In the genomic region with DNA sequence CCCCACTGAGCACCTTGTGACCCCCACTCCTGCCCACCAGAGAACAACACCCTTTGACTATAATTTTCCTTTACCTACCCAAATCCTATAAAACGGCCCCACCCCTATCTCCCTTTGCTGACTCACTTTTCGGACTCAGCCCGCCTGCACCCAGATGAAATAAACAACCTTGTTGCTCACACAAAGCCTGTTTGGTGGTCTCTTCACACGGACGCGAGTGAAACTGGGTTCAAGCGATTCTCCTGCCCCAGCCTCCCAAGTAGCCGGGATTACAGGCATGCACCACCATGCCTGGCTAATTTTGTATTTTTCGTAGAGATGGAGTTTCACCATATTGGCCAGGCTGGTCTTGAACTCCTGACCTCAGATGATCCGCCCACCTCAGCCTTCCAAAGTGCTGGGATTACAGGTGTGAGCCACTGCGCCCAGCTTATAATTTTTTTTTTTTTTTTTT, we compare ENCODE assay signal across 8 cellular contexts. TPM values are rescaled to one million over a fixed set of nuclear protein-coding genes. Genes with fewer than 3 reads are reported as not detected.
DNase-seq lines count a peak whose midpoint lies in the region; ATAC-seq, FAIRE-seq and TF ChIP-seq lines count a peak whose summit lies in the region.
"Not testable (repeated sequence)": the region's sequence is repeated elsewhere in the genome, so short reads cannot be mapped to it uniquely, and the experiment has no call there.
"Had no signal": no experiment of that assay in that cellular context is flagged by ENCODE, and none has a peak within 500 bp of the region (broad histone marks: within the 10 kb centered on the region; RNA-seq: fewer than 3 reads in every experiment).

No MANE protein-coding gene starts in this region.

- not testable (repeated sequence) for H3K9me3 Mint-ChIP-seq in GM23338; activated CD4-positive, alpha-beta T cell treated with anti-CD3 and anti-CD28 coated beads, Interleukin-2, amount 10 ng/mL, durations not matched to agents 24 days and 14 days

- H3K9ac ChIP-seq in HCT116 (ENCODE audit: low read length); K562 (ENCODE audit: insufficient read depth in 1 of 2, low read depth in 2 of 2, low read length in 2 of 2); mesendoderm (ENCODE audit: low read length); trophoblast cell (ENCODE audit: low read length): not testable (repeated sequence)

- not testable (repeated sequence) for TF ChIP-seq POLR2A in HCT116 (IDR thresholded peaks at IDR 0.05; ENCODE audit: borderline replicate concordance, extremely low read depth, insufficient read depth, insufficient read length); K562 (conservative IDR thresholded peaks at IDR 0.05)

- TF ChIP-seq EP300 in K562 (IDR thresholded peaks at IDR 0.05; ENCODE audit: low read length) = not testable (repeated sequence)

- H3K56ac ChIP-seq in mesendoderm (ENCODE audit: low read length) = not testable (repeated sequence)

- H2AK5ac ChIP-seq in mesendoderm (ENCODE audit: low read length); trophoblast cell (ENCODE audit: low read length): not testable (repeated sequence)

- H3K4me1 ChIP-seq in GM23338 (ENCODE audit: insufficient read depth) (peaks cover 14% of the 10 kb centered on the region), HCT116 (ENCODE audit: control insufficient read depth in 1 of 2, insufficient read depth in 2 of 2, low read length in 2 of 2) (peaks cover 13 to 36% of the 10 kb centered on the region in 2 experiments), K562 (replicated peaks in 1 of 2; ENCODE audit: control insufficient read depth in 2 of 2, insufficient read depth in 2 of 2, low read length in 2 of 2) (peaks cover 34 to 50% of the 10 kb centered on the region in 2 experiments), trophoblast cell (ENCODE audit: control insufficient read depth in 1 of 2, insufficient read depth in 2 of 2, low read length in 2 of 2) (peaks cover 21% of the 10 kb centered on the region in 2 experiments)
- H3K4me1 ChIP-seq in mesendoderm (ENCODE audit: control insufficient read depth, low read depth, low read length) = not testable (repeated sequence)

- H4K20me1 ChIP-seq in GM23338 (replicated peaks; ENCODE audit: insufficient read depth); HCT116 (ENCODE audit: insufficient read depth); K562 (replicated peaks; ENCODE audit: control insufficient read depth, insufficient read depth, low read length): not testable (repeated sequence)

- not testable (repeated sequence) for DNase-seq in GM23338 (ENCODE audit: low spot score); HCT116 (ENCODE audit: low read depth, low spot score); activated CD4-positive, alpha-beta T cell treated with anti-CD3 and anti-CD28 coated beads, Interleukin-2, amount 10 ng/mL, durations not matched to agents 24 days and 14 days; K562 (ENCODE audit: extremely low read depth in 1 of 4, low spot score in 3 of 4); mesendoderm; trophoblast cell

- not testable (repeated sequence) for H3F3A ChIP-seq in GM23338 (replicated peaks; ENCODE audit: low read depth)

- RAD21 ChIA-PET in HCT116 (lab: Charles Lee; ENCODE audit: low non-redundant PET in 1 of 2, low total read pairs in 2 of 2, uncharacterized antibody in 2 of 2, unreplicated experiment in 2 of 2) = not testable (repeated sequence)

- H3K36me3 ChIP-seq in GM23338 (ENCODE audit: insufficient read depth); HCT116 (ENCODE audit: control insufficient read depth in 1 of 2, insufficient read depth in 2 of 2, low read length in 2 of 2); K562 (ENCODE audit: control insufficient read depth, insufficient read depth, low read length); mesendoderm (ENCODE audit: control insufficient read depth, insufficient read depth, low read length); trophoblast cell (ENCODE audit: control insufficient read depth in 1 of 2, insufficient read depth in 2 of 2, low read length in 2 of 2): not testable (repeated sequence)

- not testable (repeated sequence) for TF ChIP-seq RAD21 in HCT116 (IDR thresholded peaks at IDR 0.05; ENCODE audit: low read depth); K562 (CRISPR knock-in tag; conservative IDR thresholded peaks at IDR 0.05 in 1 of 2, IDR thresholded peaks at IDR 0.05 in 1 of 2)

- not testable (repeated sequence) for H4K5ac ChIP-seq in mesendoderm (ENCODE audit: low read length)

- H2BK15ac ChIP-seq in mesendoderm (replicated peaks; ENCODE audit: low read depth) = not testable (repeated sequence)

- not testable (repeated sequence) for H3K14ac ChIP-seq in trophoblast cell (ENCODE audit: low read length)

- H3K4me1 Mint-ChIP-seq in GM23338 = peaks cover 21% of the 10 kb centered on the region
- not testable (repeated sequence) for H3K4me1 Mint-ChIP-seq in activated CD4-positive, alpha-beta T cell treated with anti-CD3 and anti-CD28 coated beads, Interleukin-2, amount 10 ng/mL, durations not matched to agents 24 days and 14 days

- peak overlapping the region; percentile 39 for H2BK12ac ChIP-seq in trophoblast cell (ENCODE audit: low read length)

- not testable (repeated sequence) for H3K9me2 ChIP-seq in GM23338 (ENCODE audit: insufficient read depth); HCT116 (ENCODE audit: insufficient read depth)

- H3K36me3 Mint-ChIP-seq in GM23338 (ENCODE audit: low read depth); activated CD4-positive, alpha-beta T cell treated with anti-CD3 and anti-CD28 coated beads, Interleukin-2, amount 10 ng/mL, durations not matched to agents 24 days and 14 days (ENCODE audit: low read depth): not testable (repeated sequence)

- H3K27ac ChIP-seq in GM23338 (ENCODE audit: low read depth); HCT116 (ENCODE audit: low read depth, low read length); mesendoderm (ENCODE audit: low read depth, low read length); trophoblast cell (ENCODE audit: low read depth, low read length): not testable (repeated sequence)
- H3K27ac ChIP-seq in K562 (ENCODE audit: extremely low read depth, low read depth, low read length) = peak overlapping the region; percentile 42; the same call in 1 of the 3 replicates

- not testable (repeated sequence) for H3K4ac ChIP-seq in mesendoderm (ENCODE audit: low read depth, low read length); trophoblast cell (ENCODE audit: low read depth, low read length)

- peak overlapping the region; percentile 29; the same call in 1 of the 2 replicates for H3K27ac Mint-ChIP-seq in GM23338
- H3K27ac Mint-ChIP-seq in activated CD4-positive, alpha-beta T cell treated with anti-CD3 and anti-CD28 coated beads, Interleukin-2, amount 10 ng/mL, durations not matched to agents 24 days and 14 days = peak overlapping the region; percentile 26

- not testable (repeated sequence) for H3K79me2 ChIP-seq in GM23338 (replicated peaks; ENCODE audit: insufficient read depth); HCT116 (ENCODE audit: insufficient read depth, low read length); K562 (ENCODE audit: control insufficient read depth, insufficient read depth, low read length); mesendoderm (ENCODE audit: control insufficient read depth, insufficient read depth, low read length); trophoblast cell (ENCODE audit: control insufficient read depth, insufficient read depth, low read length, poor library complexity)

- not testable (repeated sequence) for FAIRE-seq in K562 (lab: Jason Lieb, UNC)

- intact Hi-C loops in HCT116 (cut with micrococcal nuclease); activated CD4-positive, alpha-beta T cell treated with anti-CD3 and anti-CD28 coated beads, Interleukin-2, amount 10 ng/mL, durations not matched to agents 24 days and 14 days (cut with micrococcal nuclease); K562 (cut with micrococcal nuclease): not testable (repeated sequence)

- CTCF ChIA-PET in HCT116 (lab: Charles Lee); K562 (lab: Yijun Ruan, JAX; ENCODE audit: low intra/inter-chr PET ratio): not testable (repeated sequence)

- not testable (repeated sequence) for H2AFZ ChIP-seq in GM23338; HCT116 (ENCODE audit: low read depth, low read length, poor library complexity, severe bottlenecking); trophoblast cell (ENCODE audit: insufficient read depth, low read length, poor library complexity)
- H2AFZ ChIP-seq in K562 (ENCODE audit: low read depth, low read length) = peak overlapping the region; percentile 71

- not testable (repeated sequence) for H3K9me1 ChIP-seq in K562 (ENCODE audit: control insufficient read depth, insufficient read depth, low read length)

- not testable (repeated sequence) for H3K79me1 ChIP-seq in mesendoderm (ENCODE audit: low read length); trophoblast cell (ENCODE audit: low read length)

- not testable (repeated sequence) for TF ChIP-seq CTCF in GM23338 (conservative IDR thresholded peaks at IDR 0.05; ENCODE audit: low read depth in 2 of 2); HCT116 (IDR thresholded peaks at IDR 0.05 in 2 of 3, conservative IDR thresholded peaks at IDR 0.05 in 1 of 3; ENCODE audit: borderline replicate concordance in 1 of 3, insufficient read depth in 1 of 3, low read depth in 2 of 3, low read length in 2 of 3); K562 (IDR thresholded peaks at IDR 0.05 in 2 of 3, conservative IDR thresholded peaks at IDR 0.05 in 1 of 3; ENCODE audit: insufficient read depth in 2 of 3, low read depth in 1 of 3, low read length in 3 of 3)

- not testable (repeated sequence) for H3K23ac ChIP-seq in mesendoderm (ENCODE audit: low read length); trophoblast cell (ENCODE audit: low read length)

- H4K12ac ChIP-seq in trophoblast cell (ENCODE audit: low read depth, low read length) = not testable (repeated sequence)

- ATAC-seq in GM23338, HCT116, K562: not testable (repeated sequence)

- not testable (repeated sequence) for H3K27me3 Mint-ChIP-seq in GM23338 (ENCODE audit: insufficient read depth, low read depth, poor library complexity); activated CD4-positive, alpha-beta T cell treated with anti-CD3 and anti-CD28 coated beads, Interleukin-2, amount 10 ng/mL, durations not matched to agents 24 days and 14 days

- not testable (repeated sequence) for H3K4me2 ChIP-seq in GM23338; mesendoderm (ENCODE audit: low read length); trophoblast cell (ENCODE audit: low read length)
- H3K4me2 ChIP-seq in HCT116 (ENCODE audit: low read length) = peak overlapping the region; percentile 55; the same call in 1 of the 2 replicates
- H3K4me2 ChIP-seq in K562 (ENCODE audit: insufficient read depth, low read length) = peak overlapping the region; percentile 19; the same call in 1 of the 2 replicates

- not testable (repeated sequence) for BruUV-seq in HCT116 (replicated peaks; lab: Mats Ljungman, UMichigan); K562 (replicated peaks; lab: Mats Ljungman, UMichigan)

- in situ Hi-C loops in K562 (cut with MboI) = not testable (repeated sequence)

- POLR2A ChIA-PET in HCT116 (lab: Charles Lee) = not testable (repeated sequence)
- POLR2A ChIA-PET in K562 (lab: Yijun Ruan, JAX) = interaction anchor here (1.1 to 1.4 kb wide), 2 partner anchors 13 to 40 kb away, joined by 3 to 4 read pairs; no protein-coding TSS in a partner anchor

- not testable (repeated sequence) for H3K27me3 ChIP-seq in GM23338 (ENCODE audit: insufficient read depth); HCT116 (ENCODE audit: insufficient read depth, low read length); K562 (ENCODE audit: control insufficient read depth in 2 of 2, insufficient read depth in 2 of 2, low read length in 2 of 2); mesendoderm (ENCODE audit: insufficient read depth, low read length, poor library complexity); trophoblast cell (ENCODE audit: insufficient read depth, low read length)

- not testable (repeated sequence) for H3K9me3 ChIP-seq in HCT116 (ENCODE audit: control insufficient read depth in 1 of 2, insufficient read depth in 1 of 2, low read depth in 1 of 2, low read length in 2 of 2); K562 (replicated peaks; ENCODE audit: control insufficient read depth, insufficient read depth, low read depth, low read length); trophoblast cell (ENCODE audit: insufficient read depth, low read depth, low read length)

- H3K4me3 Mint-ChIP-seq in GM23338; activated CD4-positive, alpha-beta T cell treated with anti-CD3 and anti-CD28 coated beads, Interleukin-2, amount 10 ng/mL, durations not matched to agents 24 days and 14 days: not testable (repeated sequence)

- H2BK120ac ChIP-seq in mesendoderm (ENCODE audit: low read depth, low read length); trophoblast cell (ENCODE audit: insufficient read depth, low read length, poor library complexity): not testable (repeated sequence)

- peak overlapping the region; percentile 96 for H3K18ac ChIP-seq in mesendoderm (ENCODE audit: low read length)
- H3K18ac ChIP-seq in trophoblast cell (ENCODE audit: low read length) = not testable (repeated sequence)

- H3K4me3 ChIP-seq in GM23338; HCT116 (replicated peaks in 1 of 2; ENCODE audit: low read depth in 1 of 2, low read length in 2 of 2); K562; mesendoderm (ENCODE audit: low read length); trophoblast cell (ENCODE audit: low read depth, low read length): not testable (repeated sequence)

- not testable (repeated sequence) for H2BK5ac ChIP-seq in mesendoderm (ENCODE audit: low read length); trophoblast cell (ENCODE audit: low read depth, low read length, poor library complexity)

- 40% methylated on average over 11 of the region's 11 CpGs for WGBS in K562 (ENCODE audit: insufficient coverage, low coverage, missing lambda C conversion rate)
- WGBS in mesendoderm (ENCODE audit: extremely low coverage, insufficient coverage, low lambda C conversion rate) = no CpG with 5 or more reads among the region's 11 CpGs
- WGBS in trophoblast cell (ENCODE audit: extremely low coverage, insufficient coverage, insufficient read length) = no CpG with 5 or more reads among the region's 11 CpGs

- not testable (repeated sequence) for H4K91ac ChIP-seq in trophoblast cell (ENCODE audit: low read depth, low read length)

- H4K8ac ChIP-seq in mesendoderm (ENCODE audit: low read depth, low read length); trophoblast cell (ENCODE audit: low read depth, low read length): not testable (repeated sequence)

RNA-seq across cellular contexts. Expression of a gene that starts 16.3 kb away (rescaled TPM):
- total RNA-seq in GM23338 (2014; rRNA removed; shearing (Covaris generic)) = 376 and 407 TPM in 2 replicates
- 286 and 305 TPM in 2 replicates for polyA plus RNA-seq in GM23338 (2016; fragmentation: Nextera tagmentation; extraction: Ambion mirVana)
- 49.9 TPM for total RNA-seq in HCT116 (2021; ENCODE audit: unreplicated experiment)
- polyA plus RNA-seq in HCT116 (2012) = 92.6 and 139 TPM in 2 replicates
- total RNA-seq in activated CD4-positive, alpha-beta T cell treated with anti-CD3 and anti-CD28 coated beads, Interleukin-2, amount 10 ng/mL, durations not matched to agents 24 days and 14 days = 3.9 and 4.7 TPM in 2 replicates
- total RNA-seq in K562 (2011; cell fraction: chromatin; rRNA removed; ENCODE audit: low replicate concordance) = 19.1 and 41.5 TPM in 2 replicates
- 35.0 and 37.2 TPM in 2 replicates for total RNA-seq in K562 (2011; cell fraction: nucleolus; rRNA removed)
- 24.8 and 26.5 TPM in 2 replicates for total RNA-seq in K562 (2011; cell fraction: nucleoplasm; rRNA removed)
- 92.1 and 101 TPM in 2 replicates for total RNA-seq in K562 (2014; rRNA removed)
- total RNA-seq in K562 (2014; rRNA removed; fragmentation: Illumina TruSeq; extraction: Trizol) = 18.1 and 23.5 TPM in 2 replicates
- 43.2 and 44.9 TPM in 2 replicates for total RNA-seq in K562 (2015; rRNA removed; fragmentation: Illumina TruSeq; extraction: Trizol)
- 81.8 and 82.4 TPM in 2 replicates for total RNA-seq in K562 (2021)
- polyA plus RNA-seq in K562 (2011; rRNA removed) = 45.6 and 52.0 TPM in 2 replicates
- 57.7 and 124 TPM in 2 replicates for polyA plus RNA-seq in K562 (2011; cell fraction: cytosol; rRNA removed)
- 49.0 and 58.3 TPM in 2 replicates for polyA plus RNA-seq in K562 (2011; cell fraction: nucleus; rRNA removed)
- 70.6 and 119 TPM in 2 replicates for polyA plus RNA-seq in K562 (2012)
- 50.1 and 68.1 TPM in 2 replicates for polyA plus RNA-seq in K562 (2014; fragmentation: Illumina TruSeq; extraction: Trizol)
- 1 to 10 TPM; 3.6 to 6.3 TPM for polyA plus RNA-seq in K562 (2014; fragmentation: Nextera tagmentation; extraction: Ambion mirVana)
- polyA plus RNA-seq in K562 (2014; rRNA removed) = 73.1 and 73.4 TPM in 2 replicates
- 29.1 and 41.2 TPM in 2 replicates for polyA minus RNA-seq in K562 (2011; rRNA and poly(A)+ RNA removed)
- polyA minus RNA-seq in K562 (2011; cell fraction: cytosol; rRNA and poly(A)+ RNA removed) = 61.6 and 63.4 TPM in 2 replicates
- 17.5 and 22.9 TPM in 2 replicates for polyA minus RNA-seq in K562 (2011; cell fraction: nucleus; rRNA and poly(A)+ RNA removed)
- 956 TPM for polyA plus RNA-seq in mesendoderm (2013, experiment 1 of 2)
- polyA plus RNA-seq in mesendoderm (2013, experiment 2 of 2) = 989 TPM
- 167 and 171 TPM in 2 replicates for polyA plus RNA-seq in trophoblast cell (2013)

RNA-seq across cellular contexts. Expression of a gene that starts 53.8 kb away (rescaled TPM):
- total RNA-seq in GM23338 (2014; rRNA removed; shearing (Covaris generic)) = 794 and 802 TPM in 2 replicates
- polyA plus RNA-seq in GM23338 (2016; fragmentation: Nextera tagmentation; extraction: Ambion mirVana) (355 and 376 TPM in 2 replicates), K562 (2011; rRNA removed) (9.7 and 14.5 TPM in 2 replicates), K562 (2014; fragmentation: Illumina TruSeq; extraction: Trizol) (4.6 and 9.1 TPM in 2 replicates), K562 (2014; fragmentation: Nextera tagmentation; extraction: Ambion mirVana) (under 1 TPM; 0.11 to 0.18 TPM), K562 (2014; rRNA removed) (6.1 and 7.0 TPM in 2 replicates)
- total RNA-seq in HCT116 (2021; ENCODE audit: unreplicated experiment) (0.86 TPM), K562 (2014; rRNA removed) (6.4 and 7.3 TPM in 2 replicates), K562 (2014; rRNA removed; fragmentation: Illumina TruSeq; extraction: Trizol) (1.6 and 2.3 TPM in 2 replicates), K562 (2015; rRNA removed; fragmentation: Illumina TruSeq; extraction: Trizol) (3.3 and 3.8 TPM in 2 replicates), K562 (2021) (5.1 and 5.8 TPM in 2 replicates)
- 2.1 and 3.3 TPM in 2 replicates for polyA plus RNA-seq in HCT116 (2012)
- 0.12 TPM in 1 of 2 replicates, not detected in the other for total RNA-seq in activated CD4-positive, alpha-beta T cell treated with anti-CD3 and anti-CD28 coated beads, Interleukin-2, amount 10 ng/mL, durations not matched to agents 24 days and 14 days
- total RNA-seq in K562 (2011; cell fraction: chromatin; rRNA removed; ENCODE audit: low replicate concordance) = 1.7 and 4.6 TPM in 2 replicates
- total RNA-seq in K562 (2011; cell fraction: nucleolus; rRNA removed) = 5.0 and 6.5 TPM in 2 replicates
- total RNA-seq in K562 (2011; cell fraction: nucleoplasm; rRNA removed) = 3.4 and 3.9 TPM in 2 replicates
- 18.8 and 24.4 TPM in 2 replicates for polyA plus RNA-seq in K562 (2011; cell fraction: cytosol; rRNA removed)
- 5.8 and 7.2 TPM in 2 replicates for polyA plus RNA-seq in K562 (2011; cell fraction: nucleus; rRNA removed)
- polyA plus RNA-seq in K562 (2012) = 9.9 and 11.3 TPM in 2 replicates
- 5.1 and 6.2 TPM in 2 replicates for polyA minus RNA-seq in K562 (2011; rRNA and poly(A)+ RNA removed)
- polyA minus RNA-seq in K562 (2011; cell fraction: cytosol; rRNA and poly(A)+ RNA removed) = 7.5 and 11.3 TPM in 2 replicates
- 2.7 and 6.1 TPM in 2 replicates for polyA minus RNA-seq in K562 (2011; cell fraction: nucleus; rRNA and poly(A)+ RNA removed)
- 1,328 TPM for polyA plus RNA-seq in mesendoderm (2013, experiment 1 of 2)
- 1,392 TPM for polyA plus RNA-seq in mesendoderm (2013, experiment 2 of 2)
- 139 and 141 TPM in 2 replicates for polyA plus RNA-seq in trophoblast cell (2013)
- total RNA-seq: B cell; CD4-positive, alpha-beta T cell had no signal

RNA-seq across cellular contexts. Expression of a gene that starts 55.2 kb away (rescaled TPM):
- total RNA-seq in GM23338 (2014; rRNA removed; shearing (Covaris generic)) = 22.8 and 29.2 TPM in 2 replicates
- polyA plus RNA-seq in GM23338 (2016; fragmentation: Nextera tagmentation; extraction: Ambion mirVana) (38.4 and 45.5 TPM in 2 replicates), K562 (2011; rRNA removed) (14.0 and 17.4 TPM in 2 replicates), K562 (2014; fragmentation: Illumina TruSeq; extraction: Trizol) (6.6 and 8.2 TPM in 2 replicates), K562 (2014; fragmentation: Nextera tagmentation; extraction: Ambion mirVana) (1 to 10 TPM; 3.5 to 9.3 TPM), K562 (2014; rRNA removed) (6.3 and 8.1 TPM in 2 replicates)
- total RNA-seq in HCT116 (2021; ENCODE audit: unreplicated experiment) (31.3 TPM), K562 (2014; rRNA removed) (4.1 and 6.3 TPM in 2 replicates), K562 (2014; rRNA removed; fragmentation: Illumina TruSeq; extraction: Trizol) (8.5 and 9.8 TPM in 2 replicates), K562 (2015; rRNA removed; fragmentation: Illumina TruSeq; extraction: Trizol) (7.1 and 8.2 TPM in 2 replicates), K562 (2021) (10.3 and 10.4 TPM in 2 replicates)
- 13.4 and 17.5 TPM in 2 replicates for polyA plus RNA-seq in HCT116 (2012)
- total RNA-seq in activated CD4-positive, alpha-beta T cell treated with anti-CD3 and anti-CD28 coated beads, Interleukin-2, amount 10 ng/mL, durations not matched to agents 24 days and 14 days = 6.8 and 7.7 TPM in 2 replicates
- total RNA-seq in K562 (2011; cell fraction: chromatin; rRNA removed; ENCODE audit: low replicate concordance) = 15.8 and 23.9 TPM in 2 replicates
- 10.9 and 11.7 TPM in 2 replicates for total RNA-seq in K562 (2011; cell fraction: nucleolus; rRNA removed)
- total RNA-seq in K562 (2011; cell fraction: nucleoplasm; rRNA removed) = 18.0 and 24.7 TPM in 2 replicates
- polyA plus RNA-seq in K562 (2011; cell fraction: cytosol; rRNA removed) = 7.7 and 9.2 TPM in 2 replicates
- 14.9 and 16.2 TPM in 2 replicates for polyA plus RNA-seq in K562 (2011; cell fraction: nucleus; rRNA removed)
- 6.9 and 17.7 TPM in 2 replicates for polyA plus RNA-seq in K562 (2012)
- polyA minus RNA-seq in K562 (2011; rRNA and poly(A)+ RNA removed) = 9.0 and 11.6 TPM in 2 replicates
- 5.0 and 10.1 TPM in 2 replicates for polyA minus RNA-seq in K562 (2011; cell fraction: cytosol; rRNA and poly(A)+ RNA removed)
- 10.9 and 12.1 TPM in 2 replicates for polyA minus RNA-seq in K562 (2011; cell fraction: nucleus; rRNA and poly(A)+ RNA removed)
- polyA plus RNA-seq in mesendoderm (2013, experiment 1 of 2) = 22.4 TPM
- 20.9 TPM for polyA plus RNA-seq in mesendoderm (2013, experiment 2 of 2)
- 21.0 and 22.0 TPM in 2 replicates for polyA plus RNA-seq in trophoblast cell (2013)

Comparison
In these comparisons a context has a peak if more than half of its experiments do, and no peak if none do; other contexts are left out.
1. RNA of a gene that starts 53.8 kb away (total RNA-seq): 794 to 802 TPM in GM23338; 1.6 to 7.3 TPM in K562, 0.86 TPM in HCT116 (single experiment) and 0.12 TPM in activated CD4-positive, alpha-beta T cell treated with anti-CD3 and anti-CD28 coated beads, Interleukin-2, amount 10 ng/mL, durations not matched to agents 24 days and 14 days; every median in the first group is over 10 times any median in the second.